Comparison of ENCODE assay signal across 26 cellular contexts in genomic region chr6:112141707-112142106, GRCh38.
"Had no signal": no experiment of that assay in that cellular context is flagged by ENCODE, and none has a peak within 500 bp of the region (broad histone marks: within the 10 kb centered on the region; RNA-seq: fewer than 3 reads in every experiment).

No MANE protein-coding gene starts in this region.

- H3K9me3 Mint-ChIP-seq: activated CD4-positive, alpha-beta memory T cell treated with anti-CD3 and anti-CD28 coated beads, Interleukin-2, amount 10 ng/mL, durations not matched to agents 7 days and 5 days; activated CD4-positive, alpha-beta T cell treated with anti-CD3 and anti-CD28 coated beads, Interleukin-2, amount 10 ng/mL, durations not matched to agents 7 days and 5 days; activated naive CD4-positive, alpha-beta T cell treated with anti-CD3 and anti-CD28 coated beads, Interleukin-2, amount 10 ng/mL, durations not matched to agents 7 days and 5 days; activated naive CD8-positive, alpha-beta T cell treated with anti-CD3 and anti-CD28 coated beads, Interleukin-2, amount 10 ng/mL, durations not matched to agents 7 days and 5 days; T-helper 1 cell treated with Interleukin-12 subunit alpha and Interleukin-12 subunit beta and Interleukin-4 antibody, amounts not matched to agents 30 μg/mL and 1 μg/mL, for 36 hours; WTC11 had no signal

- H3K36me3 Mint-ChIP-seq: activated naive CD4-positive, alpha-beta T cell treated with anti-CD3 and anti-CD28 coated beads, Interleukin-2, amount 10 ng/mL, durations not matched to agents 7 days and 5 days; activated naive CD8-positive, alpha-beta T cell treated with anti-CD3 and anti-CD28 coated beads, Interleukin-2, amount 10 ng/mL, durations not matched to agents 7 days and 5 days; WTC11 had no signal

- H3K4me3 ChIP-seq: breast epithelium, SJSA1 had no signal

- H3K4me1 Mint-ChIP-seq: activated CD4-positive, alpha-beta T cell treated with anti-CD3 and anti-CD28 coated beads, Interleukin-2, amount 10 ng/mL, durations not matched to agents 7 days and 5 days; activated naive CD4-positive, alpha-beta T cell treated with anti-CD3 and anti-CD28 coated beads, Interleukin-2, amount 10 ng/mL, durations not matched to agents 7 days and 5 days; activated naive CD8-positive, alpha-beta T cell treated with anti-CD3 and anti-CD28 coated beads, Interleukin-2, amount 10 ng/mL, durations not matched to agents 7 days and 5 days; WTC11 had no signal

- H3K27ac Mint-ChIP-seq: activated CD4-positive, alpha-beta memory T cell treated with anti-CD3 and anti-CD28 coated beads, Interleukin-2, amount 10 ng/mL, durations not matched to agents 7 days and 5 days; activated CD4-positive, alpha-beta T cell treated with anti-CD3 and anti-CD28 coated beads, Interleukin-2, amount 10 ng/mL, durations not matched to agents 7 days and 5 days; activated naive CD4-positive, alpha-beta T cell treated with anti-CD3 and anti-CD28 coated beads, Interleukin-2, amount 10 ng/mL, durations not matched to agents 7 days and 5 days; activated naive CD8-positive, alpha-beta T cell treated with anti-CD3 and anti-CD28 coated beads, Interleukin-2, amount 10 ng/mL, durations not matched to agents 7 days and 5 days; T-helper 1 cell treated with Interleukin-12 subunit alpha and Interleukin-12 subunit beta and Interleukin-4 antibody, amounts not matched to agents 30 μg/mL and 1 μg/mL, for 36 hours; WTC11 had no signal

- FAIRE-seq: RCC 7860 had no signal

- H3K4me3 Mint-ChIP-seq: activated CD4-positive, alpha-beta memory T cell treated with anti-CD3 and anti-CD28 coated beads, Interleukin-2, amount 10 ng/mL, durations not matched to agents 7 days and 5 days; activated CD4-positive, alpha-beta T cell treated with anti-CD3 and anti-CD28 coated beads, Interleukin-2, amount 10 ng/mL, durations not matched to agents 7 days and 5 days; activated naive CD4-positive, alpha-beta T cell treated with anti-CD3 and anti-CD28 coated beads, Interleukin-2, amount 10 ng/mL, durations not matched to agents 7 days and 5 days; activated naive CD8-positive, alpha-beta T cell treated with anti-CD3 and anti-CD28 coated beads, Interleukin-2, amount 10 ng/mL, durations not matched to agents 7 days and 5 days; T-helper 1 cell treated with Interleukin-12 subunit alpha and Interleukin-12 subunit beta and Interleukin-4 antibody, amounts not matched to agents 30 μg/mL and 1 μg/mL, for 36 hours; WTC11 had no signal

- DNase-seq: activated CD4-positive, alpha-beta memory T cell treated with anti-CD3 and anti-CD28 coated beads, Interleukin-2, amount 10 ng/mL, durations not matched to agents 7 days and 5 days; activated CD4-positive, alpha-beta T cell treated with anti-CD3 and anti-CD28 coated beads, Interleukin-2, amount 10 ng/mL, durations not matched to agents 7 days and 5 days; activated CD4-positive, CD25-positive, alpha-beta regulatory T cell treated with anti-CD3 and anti-CD28 coated beads, Interleukin-2, amount 50 U/mL, for 72 hours; activated gamma-delta T cell; activated naive CD4-positive, alpha-beta T cell treated with anti-CD3 and anti-CD28 coated beads, Interleukin-2, amount 10 ng/mL, durations not matched to agents 7 days and 5 days; activated naive CD8-positive, alpha-beta T cell treated with anti-CD3 and anti-CD28 coated beads, Interleukin-2, amount 10 ng/mL, durations not matched to agents 7 days and 5 days; activated T-cell treated with anti-CD3 and anti-CD28 coated beads for 4 hours; aorta; caudate nucleus; Kasumi-1; KBM-7; NCI-H1105 treated with DMSO at 0.1 percent for 48 hours; NCI-H1436 treated with DMSO at 0.1 percent for 48 hours; NCI-H187; NCI-H2081; NCI-H510A treated with DMSO at 0.1 percent for 48 hours; NCI-H69; NK-92 treated with Interleukin-12 subunit alpha and Interleukin-12 subunit beta, amount 100 ng/mL, for 24 hours; SHP77; SW 1271 had no signal

- H3K9me3 ChIP-seq: breast epithelium, SJSA1 had no signal

- ATAC-seq: SK-N-SH treated with all-trans-retinoic acid at 6 μM for 48 hours, WTC11 had no signal

- H3K36me3 ChIP-seq: breast epithelium, SJSA1 had no signal

- H3K27ac ChIP-seq: breast epithelium, SJSA1 had no signal

- H3K27me3 ChIP-seq: breast epithelium, SJSA1 had no signal

- H3K4me1 ChIP-seq: breast epithelium, SJSA1 had no signal
